ENCODE assay signal across 12 cellular contexts in genomic region chr11:10514210-10514609, GRCh38. TPM values are rescaled to one million over a fixed set of nuclear protein-coding genes. Genes with fewer than 3 reads are reported as not detected.
DNase-seq lines count a peak whose midpoint lies in the region; ATAC-seq and TF ChIP-seq lines count a peak whose summit lies in the region.
"Had no signal": no experiment of that assay in that cellular context is flagged by ENCODE, and none has a peak within 500 bp of the region (broad histone marks: within the 10 kb centered on the region; RNA-seq: fewer than 3 reads in every experiment).

No MANE protein-coding gene starts in this region.

- H3K9me3 ChIP-seq in A673 (ENCODE audit: low read depth, low read length, poor library complexity, severe bottlenecking) (no peaks in the 10 kb centered on the region), H9 (ENCODE audit: control insufficient read depth, low read depth, low read length) (no peaks in the 10 kb centered on the region)

- H3K14ac ChIP-seq in H9 (ENCODE audit: insufficient read depth, low read length): no peak overlapping the region

- CTCF ChIA-PET in A673 (lab: Charles Lee): interaction anchor here (0.9 kb wide), 1 partner anchor 140 kb away, joined by 3 read pairs; no protein-coding TSS in a partner anchor

- H4K20me1 ChIP-seq in H9 (ENCODE audit: control insufficient read depth, insufficient read depth, insufficient read length): no peaks in the 10 kb centered on the region

- no peaks in the 10 kb centered on the region for H3K9me3 Mint-ChIP-seq in H9
- no peaks in the 10 kb centered on the region for H3K9me3 Mint-ChIP-seq in activated naive CD8-positive, alpha-beta T cell treated with anti-CD3 and anti-CD28 coated beads for 36 hours
- H3K9me3 Mint-ChIP-seq: activated T-helper 1 cell treated with anti-CD3 and anti-CD28 coated beads, Interleukin-12 subunit alpha, Interleukin-12 subunit beta, Interleukin-2, Interleukin-4 antibody, amounts not matched to agents 30 ng/mL and 10 ng/mL and 1 ng/mL, durations not matched to agents 14 hours and 24 hours and 36 hours had no signal

- POLR2A ChIA-PET in A673 (lab: Charles Lee; ENCODE audit: low non-redundant PET): no interaction called here

- peaks cover 34% of the 10 kb centered on the region for H3K4me1 ChIP-seq in A673 (ENCODE audit: insufficient read depth, low read length, poor library complexity, severe bottlenecking)
- peaks cover 8% of the 10 kb centered on the region; the same call in 1 of the 2 replicates for H3K4me1 ChIP-seq in H9 (ENCODE audit: insufficient read depth, low read length)

- H3K27ac ChIP-seq in A673 (ENCODE audit: low read depth, low read length, poor library complexity, severe bottlenecking) (peak overlapping the region; percentile 43), H9 (ENCODE audit: insufficient read length, low read depth, low read length) (no peak overlapping the region)

- intact Hi-C loops in A673 (cut with micrococcal nuclease; ENCODE audit: unreplicated experiment): loop anchor here (1.0 kb wide), 1 partner anchor 221 kb away; no protein-coding TSS in a partner anchor

- no peak overlapping the region for H2BK20ac ChIP-seq in H9 (ENCODE audit: low read depth, low read length, poor library complexity, severe bottlenecking)

- TF ChIP-seq CTCF in A673 (conservative IDR thresholded peaks at IDR 0.05; ENCODE audit: low read depth, low read length): peak; percentile 46
- peak; percentile 44 for TF ChIP-seq CTCF in H9 (conservative IDR thresholded peaks at IDR 0.05)

- no peak overlapping the region for H4K5ac ChIP-seq in H9 (ENCODE audit: insufficient read length, low read depth, low read length)

- H3K9ac ChIP-seq in H9 (ENCODE audit: extremely low read depth, insufficient read length, low read length): no peak overlapping the region

- no peak overlapping the region for H3K18ac ChIP-seq in H9 (ENCODE audit: insufficient read length, low read depth, low read length)

- H3K23me2 ChIP-seq in H9 (ENCODE audit: insufficient read length, low read depth, low read length, poor library complexity, severe bottlenecking): no peaks in the 10 kb centered on the region

- no peak for ATAC-seq in GM19463 (IDR thresholded peaks at IDR 0.05; ENCODE audit: unreplicated experiment)

- no peak overlapping the region for H3K23ac ChIP-seq in H9 (ENCODE audit: insufficient read length, low read depth, low read length)

- no peak overlapping the region for H2AFZ ChIP-seq in H9 (ENCODE audit: low read length)

- WGBS in H9 (ENCODE audit: extremely low coverage, insufficient read length, low lambda C conversion rate): no CpG with 5 or more reads among the region's 2 CpGs

- DNase-seq in A673 (ENCODE audit: low spot score) (peak; percentile 36), H9 (no peak), inferior parietal cortex (ENCODE audit: extremely low spot score) (peak; percentile 8), kidney glomerular epithelial cell (lab: John Stamatoyannopoulos, UW) (no peak), NCI-H1092 (lab: John Stamatoyannopoulos, UW) (no peak)
- DNase-seq in activated naive CD8-positive, alpha-beta T cell treated with anti-CD3 and anti-CD28 coated beads for 36 hours: no peak
- DNase-seq in stimulated activated CD4-positive, alpha-beta T cell treated with anti-CD3 and anti-CD28 coated beads, Interleukin-12 subunit alpha, Interleukin-12 subunit beta, amount 100 ng/mL, for 4 hours: no peak
- DNase-seq: head of caudate nucleus, NCI-H146, T-helper 9 cell had no signal

- no peak overlapping the region for H3K27ac Mint-ChIP-seq in H9
- H3K27ac Mint-ChIP-seq in activated naive CD8-positive, alpha-beta T cell treated with anti-CD3 and anti-CD28 coated beads for 36 hours: peak overlapping the region; percentile 25
- H3K27ac Mint-ChIP-seq: activated T-helper 1 cell treated with anti-CD3 and anti-CD28 coated beads, Interleukin-12 subunit alpha, Interleukin-12 subunit beta, Interleukin-2, Interleukin-4 antibody, amounts not matched to agents 30 ng/mL and 10 ng/mL and 1 ng/mL, durations not matched to agents 14 hours and 24 hours and 36 hours had no signal

- no peaks in the 10 kb centered on the region for H3K79me2 ChIP-seq in H9 (ENCODE audit: insufficient read depth, low read length)

- no peak overlapping the region for H3K4me3 Mint-ChIP-seq in H9
- no peak overlapping the region for H3K4me3 Mint-ChIP-seq in activated naive CD8-positive, alpha-beta T cell treated with anti-CD3 and anti-CD28 coated beads for 36 hours
- H3K4me3 Mint-ChIP-seq: activated T-helper 1 cell treated with anti-CD3 and anti-CD28 coated beads, Interleukin-12 subunit alpha, Interleukin-12 subunit beta, Interleukin-2, Interleukin-4 antibody, amounts not matched to agents 30 ng/mL and 10 ng/mL and 1 ng/mL, durations not matched to agents 14 hours and 24 hours and 36 hours had no signal

- H3K56ac ChIP-seq in H9 (ENCODE audit: insufficient read length, low read depth, low read length): no peak overlapping the region

- H3K4me1 Mint-ChIP-seq in H9: peaks cover 17 to 22% of the 10 kb centered on the region in 2 experiments
- H3K4me1 Mint-ChIP-seq in activated naive CD8-positive, alpha-beta T cell treated with anti-CD3 and anti-CD28 coated beads for 36 hours: peaks cover 9% of the 10 kb centered on the region

- no peak overlapping the region for H3T11ph ChIP-seq in H9 (ENCODE audit: low read length)

- H3K4me2 ChIP-seq in H9 (ENCODE audit: insufficient read depth, insufficient read length, low read length): no peak overlapping the region

- no peaks in the 10 kb centered on the region for H3K36me3 Mint-ChIP-seq in H9 (ENCODE audit: insufficient read depth in 1 of 3, low read depth in 3 of 3)
- H3K36me3 Mint-ChIP-seq in activated naive CD8-positive, alpha-beta T cell treated with anti-CD3 and anti-CD28 coated beads for 36 hours: peaks cover 3% of the 10 kb centered on the region

- no peaks in the 10 kb centered on the region for H3K79me1 ChIP-seq in H9 (ENCODE audit: insufficient read depth, low read depth, low read length, poor library complexity, severe bottlenecking)

- no peak overlapping the region for H4K91ac ChIP-seq in H9 (ENCODE audit: insufficient read length, low read depth, low read length)

- BruUV-seq in A673 (replicated peaks; lab: Mats Ljungman, UMichigan): TSS peak; percentile 17

- H4K8ac ChIP-seq in H9 (replicated peaks; ENCODE audit: insufficient read length, low read depth, low read length): no peak overlapping the region

- H3K27me3 Mint-ChIP-seq in H9 (ENCODE audit: low read depth): no peaks in the 10 kb centered on the region
- no peaks in the 10 kb centered on the region for H3K27me3 Mint-ChIP-seq in activated naive CD8-positive, alpha-beta T cell treated with anti-CD3 and anti-CD28 coated beads for 36 hours

- no peak overlapping the region for H3K4me3 ChIP-seq in A673 (ENCODE audit: low read depth, low read length, poor library complexity, severe bottlenecking)

- H3K27me3 ChIP-seq in A673 (replicated peaks; ENCODE audit: insufficient read depth, low read depth, low read length, poor library complexity) (no peaks in the 10 kb centered on the region), H9 (ENCODE audit: insufficient read depth, low read length) (no peaks in the 10 kb centered on the region)

- no peak overlapping the region for H2BK12ac ChIP-seq in H9 (ENCODE audit: insufficient read length, low read depth, low read length)

- H2BK120ac ChIP-seq in H9 (ENCODE audit: low read depth, low read length, poor library complexity, severe bottlenecking): no peak overlapping the region

- peaks cover 36% of the 10 kb centered on the region for H3K36me3 ChIP-seq in A673 (ENCODE audit: insufficient read depth, low read length, poor library complexity, severe bottlenecking)

- H2AK5ac ChIP-seq in H9 (ENCODE audit: insufficient read length, low read length): no peak overlapping the region

- H2BK15ac ChIP-seq in H9 (ENCODE audit: low read depth, low read length): no peak overlapping the region

- H3K4ac ChIP-seq in H9 (ENCODE audit: low read depth, low read length): no peak overlapping the region

- H2BK5ac ChIP-seq in H9 (ENCODE audit: insufficient read length, low read length): no peak overlapping the region

RNA-seq across cellular contexts. Expression of gene RNF141, which starts 26.8 kb away (rescaled TPM):
- total RNA-seq in A673 (2021) (36.4 and 48.4 TPM in 2 replicates), H9 (2021) (23.7 and 24.7 TPM in 2 replicates)
- 10 to 100 TPM; 17.8 to 18.0 TPM for total RNA-seq in activated naive CD8-positive, alpha-beta T cell treated with anti-CD3 and anti-CD28 coated beads for 36 hours

RNA-seq across cellular contexts. Expression of gene LYVE1, which starts 54.3 kb away (rescaled TPM):
- 0.11 and 0.15 TPM in 2 replicates for total RNA-seq in A673 (2021)
- total RNA-seq in H9 (2021): not detected in 2 replicates
- total RNA-seq in activated naive CD8-positive, alpha-beta T cell treated with anti-CD3 and anti-CD28 coated beads for 36 hours: not detected
- total RNA-seq: activated T-helper 1 cell treated with anti-CD3 and anti-CD28 coated beads, Interleukin-12 subunit alpha, Interleukin-12 subunit beta, Interleukin-2, Interleukin-4 antibody, amounts not matched to agents 30 ng/mL and 10 ng/mL and 1 ng/mL, durations not matched to agents 14 hours and 24 hours and 36 hours had no signal

RNA-seq across cellular contexts. Expression of gene AMPD3, which starts 59.1 kb away (rescaled TPM):
- total RNA-seq in A673 (2021) (0.19 and 0.42 TPM in 2 replicates), H9 (2021) (4.6 and 5.9 TPM in 2 replicates)
- 10 to 100 TPM; 20.2 to 20.7 TPM for total RNA-seq in activated naive CD8-positive, alpha-beta T cell treated with anti-CD3 and anti-CD28 coated beads for 36 hours

Comparison
In these comparisons a context has a peak if more than half of its experiments do, and no peak if none do; other contexts are left out.
1. DNase-seq: peak in A673 (single experiment) and inferior parietal cortex (single experiment); none in H9 (single experiment), activated naive CD8-positive, alpha-beta T cell treated with anti-CD3 and anti-CD28 coated beads for 36 hours (single experiment), kidney glomerular epithelial cell (single experiment), NCI-H1092 (single experiment) and stimulated activated CD4-positive, alpha-beta T cell treated with anti-CD3 and anti-CD28 coated beads, Interleukin-12 subunit alpha, Interleukin-12 subunit beta, amount 100 ng/mL, for 4 hours (single experiment).